ENCODE assay signal across 24 cellular contexts in the genomic region with DNA sequence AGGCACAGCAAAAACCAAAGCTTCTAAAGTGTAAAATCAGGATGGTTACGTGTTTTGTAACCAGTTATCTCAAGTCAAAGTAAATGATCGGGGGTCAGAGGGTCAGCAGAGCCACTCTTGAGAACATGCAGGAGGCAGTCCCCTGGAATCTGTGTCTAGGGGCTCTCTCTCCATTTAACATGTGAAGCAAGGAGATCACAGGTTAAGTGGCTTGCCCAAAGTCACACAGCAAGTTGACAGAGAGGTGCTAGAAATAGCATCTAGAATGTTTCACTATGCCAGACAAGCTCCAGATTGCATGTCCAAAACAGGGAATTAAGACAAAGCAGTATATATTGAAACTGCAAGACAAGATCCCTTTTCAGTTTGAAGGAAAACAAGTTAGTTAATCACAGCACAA. TPM values are rescaled to one million over a fixed set of nuclear protein-coding genes. Genes with fewer than 3 reads are reported as not detected.
DNase-seq lines count a peak whose midpoint lies in the region; ATAC-seq, FAIRE-seq and TF ChIP-seq lines count a peak whose summit lies in the region.
"Had no signal": no experiment of that assay in that cellular context is flagged by ENCODE, and none has a peak within 500 bp of the region (broad histone marks: within the 10 kb centered on the region; RNA-seq: fewer than 3 reads in every experiment).

No MANE protein-coding gene starts in this region.

- TF ChIP-seq POLR2A in adrenal gland (IDR thresholded peaks at IDR 0.05), result no peak

- TF ChIP-seq CTCF in activated B cell treated with CpG ODN at 0.5 μM for 24 hours (IDR thresholded peaks at IDR 0.05) (no peak), pancreas (IDR thresholded peaks at IDR 0.05) (no peak), adrenal gland (IDR thresholded peaks at IDR 0.05) (no peak)

- no peaks in the 10 kb centered on the region for H3K9me3 ChIP-seq in right cardiac atrium (ENCODE audit: control insufficient read depth, low read length)
- peaks cover 0 to 3% (median 0%) of the 10 kb centered on the region in 4 donors for H3K9me3 ChIP-seq in pancreas
- no peaks in the 10 kb centered on the region for H3K9me3 ChIP-seq in adrenal gland (replicated peaks in 1 of 3)
- H3K9me3 ChIP-seq: A549, ascending aorta, mucosa of descending colon, SJSA1, thyroid gland had no signal

- ATAC-seq in activated B cell treated with CpG ODN at 0.5 μM for 24 hours (ENCODE audit: low read depth) (no peak), right cardiac atrium (peak in 1 of 2 donors; percentile 33), pancreas (no peak), HG02970 (IDR thresholded peaks at IDR 0.05; ENCODE audit: low FRiP score, unreplicated experiment) (no peak)
- ATAC-seq in stimulated activated effector memory CD8-positive, alpha-beta T cell treated with anti-CD3 and anti-CD28 coated beads, Interleukin-12 subunit alpha, Interleukin-12 subunit beta, amount 100 ng/mL, for 72 hours, result no peak
- ATAC-seq: A549; activated CD4-positive, CD25-positive, alpha-beta regulatory T cell treated with anti-CD3 and anti-CD28 coated beads, Interleukin-2, amount 50 U/mL, for 24 hours; activated CD8-positive, alpha-beta memory T cell treated with anti-CD3 and anti-CD28 coated beads, Interleukin-2, amount 10 ng/mL, durations not matched to agents 7 days and 5 days; mucosa of descending colon had no signal

- H3K36me3 Mint-ChIP-seq in activated T-cell treated with anti-CD3 and anti-CD28 coated beads, Interleukin-2, amount 50 U/mL, for 24 hours (ENCODE audit: low read depth), result peaks cover 69% of the 10 kb centered on the region
- peaks cover 66% of the 10 kb centered on the region for H3K36me3 Mint-ChIP-seq in activated B cell treated with CpG ODN at 0.5 μM for 24 hours (ENCODE audit: low read depth)
- peaks cover 74% of the 10 kb centered on the region for H3K36me3 Mint-ChIP-seq in stimulated activated effector memory CD8-positive, alpha-beta T cell treated with anti-CD3 and anti-CD28 coated beads, Interleukin-12 subunit alpha, Interleukin-12 subunit beta, amount 100 ng/mL, for 72 hours

- no peaks in the 10 kb centered on the region for H3K27me3 Mint-ChIP-seq in activated T-cell treated with anti-CD3 and anti-CD28 coated beads, Interleukin-2, amount 50 U/mL, for 24 hours
- H3K27me3 Mint-ChIP-seq in activated B cell treated with CpG ODN at 0.5 μM for 24 hours, result no peaks in the 10 kb centered on the region
- H3K27me3 Mint-ChIP-seq: activated CD8-positive, alpha-beta memory T cell treated with anti-CD3 and anti-CD28 coated beads, Interleukin-2, amount 10 ng/mL, durations not matched to agents 7 days and 5 days had no signal

- H3K4me3 Mint-ChIP-seq in activated T-cell treated with anti-CD3 and anti-CD28 coated beads, Interleukin-2, amount 50 U/mL, for 24 hours, result no peak overlapping the region
- no peak overlapping the region for H3K4me3 Mint-ChIP-seq in activated B cell treated with CpG ODN at 0.5 μM for 24 hours
- H3K4me3 Mint-ChIP-seq in stimulated activated effector memory CD8-positive, alpha-beta T cell treated with anti-CD3 and anti-CD28 coated beads, Interleukin-12 subunit alpha, Interleukin-12 subunit beta, amount 100 ng/mL, for 72 hours, result no peak overlapping the region
- H3K4me3 Mint-ChIP-seq: activated CD8-positive, alpha-beta memory T cell treated with anti-CD3 and anti-CD28 coated beads, Interleukin-2, amount 10 ng/mL, durations not matched to agents 7 days and 5 days had no signal

- H3K36me3 ChIP-seq in pancreas, result peaks cover 0 to 8% (median 0%) of the 10 kb centered on the region in 3 donors
- peaks cover 0 to 8% of the 10 kb centered on the region in 2 donors for H3K36me3 ChIP-seq in adrenal gland (replicated peaks in 1 of 2)
- H3K36me3 ChIP-seq: thyroid gland had no signal

- no peak for DNase-seq in activated T-cell treated with anti-CD3 and anti-CD28 coated beads, Interleukin-2, amount 50 U/mL, for 24 hours
- no peak for DNase-seq in activated T-cell treated with anti-CD3 and anti-CD28 coated beads, Interleukin-2, amount 50 U/mL, for 48 hours
- DNase-seq in activated B cell treated with CpG ODN at 0.5 μM for 24 hours (no peak), right cardiac atrium (no peak), pancreas (no peak), adrenal gland (no peak)
- DNase-seq in stimulated activated effector memory CD8-positive, alpha-beta T cell treated with anti-CD3 and anti-CD28 coated beads, Interleukin-12 subunit alpha, Interleukin-12 subunit beta, amount 100 ng/mL, for 72 hours (ENCODE audit: low spot score in 2 of 2), result no peak
- DNase-seq: activated CD8-positive, alpha-beta memory T cell treated with anti-CD3 and anti-CD28 coated beads, Interleukin-2, amount 10 ng/mL, durations not matched to agents 7 days and 5 days; activated gamma-delta T cell; C1 segment of cervical spinal cord; DMS 273 treated with DMSO at 0.1 percent for 48 hours; GDM1; mucosa of descending colon; NCI-H1105 treated with DMSO at 0.1 percent for 48 hours; NCI-H526 treated with DMSO at 0.1 percent for 48 hours; stimulated activated CD4-positive, alpha-beta T cell treated with anti-CD3 and anti-CD28 coated beads, Interleukin-4, amount 100 ng/mL, for 24 hours; thyroid gland had no signal

- H3K27me3 ChIP-seq in right cardiac atrium (ENCODE audit: control insufficient read depth, insufficient read depth), result no peaks in the 10 kb centered on the region
- H3K27me3 ChIP-seq in pancreas, result no peaks in the 10 kb centered on the region
- H3K27me3 ChIP-seq in adrenal gland, result no peaks in the 10 kb centered on the region
- H3K27me3 ChIP-seq: ascending aorta, SJSA1, thyroid gland had no signal

- no peak for FAIRE-seq in pancreas (lab: Jason Lieb, UNC)
- FAIRE-seq: A549, GM12892 had no signal

- H3K4me1 Mint-ChIP-seq in activated T-cell treated with anti-CD3 and anti-CD28 coated beads, Interleukin-2, amount 50 U/mL, for 24 hours (ENCODE audit: low read depth), result peaks cover 54% of the 10 kb centered on the region
- peaks cover 29% of the 10 kb centered on the region for H3K4me1 Mint-ChIP-seq in activated B cell treated with CpG ODN at 0.5 μM for 24 hours
- peaks cover 38% of the 10 kb centered on the region for H3K4me1 Mint-ChIP-seq in stimulated activated effector memory CD8-positive, alpha-beta T cell treated with anti-CD3 and anti-CD28 coated beads, Interleukin-12 subunit alpha, Interleukin-12 subunit beta, amount 100 ng/mL, for 72 hours

- peak overlapping the region; percentile 56 for H3K27ac Mint-ChIP-seq in activated T-cell treated with anti-CD3 and anti-CD28 coated beads, Interleukin-2, amount 50 U/mL, for 24 hours
- peak overlapping the region; percentile 63 for H3K27ac Mint-ChIP-seq in activated B cell treated with CpG ODN at 0.5 μM for 24 hours
- peak overlapping the region; percentile 23 for H3K27ac Mint-ChIP-seq in stimulated activated effector memory CD8-positive, alpha-beta T cell treated with anti-CD3 and anti-CD28 coated beads, Interleukin-12 subunit alpha, Interleukin-12 subunit beta, amount 100 ng/mL, for 72 hours
- H3K27ac Mint-ChIP-seq: activated CD8-positive, alpha-beta memory T cell treated with anti-CD3 and anti-CD28 coated beads, Interleukin-2, amount 10 ng/mL, durations not matched to agents 7 days and 5 days had no signal

- intact Hi-C loops in activated B cell treated with CpG ODN at 0.5 μM for 24 hours (cut with micrococcal nuclease) (loop anchor here (5.0 kb wide), 1 partner anchor 37 kb away; no protein-coding TSS in a partner anchor), right cardiac atrium (cut with DNase I) (loop anchor here in 1 of 4 donors (5.0 kb wide), 1 partner anchor 33 kb away; a partner anchor contains a TSS), pancreas (cut with DNase I) (loop anchor here in 2 of 3 donors (5.0 to 10.0 kb wide), 2 partner anchors 45 to 53 kb away; no protein-coding TSS in a partner anchor), adrenal gland (cut with DNase I) (loop anchor here (5.0 kb wide), 1 partner anchor 53 kb away; no protein-coding TSS in a partner anchor)

- H3K4me3 ChIP-seq in right cardiac atrium (ENCODE audit: low read length) (no peak overlapping the region), pancreas (no peak overlapping the region), adrenal gland (no peak overlapping the region)
- H3K4me3 ChIP-seq: A549, ascending aorta, mucosa of descending colon, SJSA1, smooth muscle cell, thyroid gland had no signal

- CTCF ChIA-PET in activated B cell treated with CpG ODN at 0.5 μM for 24 hours (lab: Charles Lee), result interaction anchor here (0.6 to 3.9 kb wide), 3 partner anchors 30 to 100 kb away, joined by 3 to 32 read pairs (median 4); a partner anchor contains a TSS

- WGBS in right cardiac atrium, result 74% methylated on average over 2 of the region's 2 CpGs
- 79 to 86% methylated on average over 2 of the region's 2 CpGs for WGBS in pancreas, 2 donors
- WGBS in adrenal gland, 4 donors, result 82 to 88% (median 85%) methylated on average over 2 of the region's 2 CpGs

- H3K4me1 ChIP-seq in right cardiac atrium (ENCODE audit: control insufficient read depth, insufficient read depth, low read length) (peaks cover 12% of the 10 kb centered on the region), pancreas (peaks cover 0 to 4% (median 0%) of the 10 kb centered on the region in 3 donors), adrenal gland (replicated peaks in 1 of 2) (peaks cover 0 to 30% of the 10 kb centered on the region in 2 donors)

- H3K9me3 Mint-ChIP-seq in activated T-cell treated with anti-CD3 and anti-CD28 coated beads, Interleukin-2, amount 50 U/mL, for 24 hours, result no peaks in the 10 kb centered on the region
- H3K9me3 Mint-ChIP-seq in activated B cell treated with CpG ODN at 0.5 μM for 24 hours, result no peaks in the 10 kb centered on the region
- H3K9me3 Mint-ChIP-seq in stimulated activated effector memory CD8-positive, alpha-beta T cell treated with anti-CD3 and anti-CD28 coated beads, Interleukin-12 subunit alpha, Interleukin-12 subunit beta, amount 100 ng/mL, for 72 hours, result no peaks in the 10 kb centered on the region

- H3K27ac ChIP-seq in right cardiac atrium (ENCODE audit: low read length), result peak overlapping the region; percentile 23
- H3K27ac ChIP-seq in pancreas, result no peak overlapping the region
- peak overlapping the region in 2 of 5 donors; percentile 2 to 3 for H3K27ac ChIP-seq in adrenal gland
- H3K27ac ChIP-seq: A549, ascending aorta, SJSA1 had no signal

- POLR2A ChIA-PET in activated B cell treated with CpG ODN at 0.5 μM for 24 hours (lab: Charles Lee), result interaction anchor here (1.0 kb wide), 1 partner anchor 64 kb away, joined by 3 read pairs; a partner anchor contains a TSS

RNA-seq across cellular contexts. Expression of a gene that starts 33.4 kb away (rescaled TPM):
- 34.5 and 40.8 TPM in 2 replicates for total RNA-seq in activated B cell treated with CpG ODN at 0.5 μM for 24 hours
- total RNA-seq in right cardiac atrium, result 10 to 100 TPM; 46.6 to 82.8 (median 56.6) TPM
- 31.5 TPM for polyA plus RNA-seq in right cardiac atrium
- 1 to 10 TPM; 4.6 to 9.0 (median 6.2) TPM for total RNA-seq in pancreas
- 1 to 10 TPM; 2.2 to 5.8 TPM for polyA plus RNA-seq in pancreas
- 10 to 100 TPM; 13.9 to 29.9 (median 23.5) TPM for total RNA-seq in adrenal gland
- 10 to 100 TPM in 1 of 3 donors, 1 to 10 TPM in 2; 7.1 to 43.4 (median 7.9) TPM for polyA plus RNA-seq in adrenal gland

RNA-seq across cellular contexts. Expression of a gene that starts 47.6 kb away (rescaled TPM):
- total RNA-seq in activated B cell treated with CpG ODN at 0.5 μM for 24 hours, result 1.2 and 1.3 TPM in 2 replicates
- total RNA-seq in right cardiac atrium, result 1 to 10 TPM in 3 of 4 donors, under 1 TPM in 1; 0.82 to 3.8 (median 1.8) TPM
- polyA plus RNA-seq in right cardiac atrium, result 0.36 TPM
- under 1 TPM; 0.16 to 0.28 (median 0.22) TPM for total RNA-seq in pancreas
- under 1 TPM in 1 of 2 donors, not detected in 1; 0.26 TPM for polyA plus RNA-seq in pancreas
- total RNA-seq in adrenal gland, result 1 to 10 TPM in 2 of 8 donors, under 1 TPM in 5, not detected in 1; 0.14 to 3.6 (median 0.46) TPM
- under 1 TPM; 0.20 to 0.24 (median 0.22) TPM for polyA plus RNA-seq in adrenal gland
- total RNA-seq: ascending aorta, smooth muscle cell had no signal

RNA-seq across cellular contexts. Expression of a gene that starts 47.8 kb away (rescaled TPM):
- total RNA-seq in activated B cell treated with CpG ODN at 0.5 μM for 24 hours (99.6 and 117 TPM in 2 replicates), right cardiac atrium (100 to 1,000 TPM in 1 of 4 donors, 10 to 100 TPM in 3; 74.3 to 107 (median 85.0) TPM), pancreas (10 to 100 TPM; 29.1 to 49.3 (median 36.5) TPM), adrenal gland (100 to 1,000 TPM in 4 of 8 donors, 10 to 100 TPM in 4; 56.7 to 263 (median 98.5) TPM)
- polyA plus RNA-seq in right cardiac atrium (151 TPM), pancreas (100 to 1,000 TPM in 1 of 2 donors, 10 to 100 TPM in 1; 66.8 to 120 TPM), adrenal gland (100 to 1,000 TPM; 119 to 200 (median 140) TPM)
